ENCODE assay signal across 17 cellular contexts in genomic region chr14:61267336-61267735, GRCh38.
"Had no signal": no experiment of that assay in that cellular context is flagged by ENCODE, and none has a peak within 500 bp of the region (broad histone marks: within the 10 kb centered on the region; RNA-seq: fewer than 3 reads in every experiment).

No MANE protein-coding gene starts in this region.

- H3K27ac ChIP-seq: esophagus muscularis mucosa, foreskin keratinocyte, spleen, testis, upper lobe of left lung had no signal

- H3K9me3 ChIP-seq: esophagus muscularis mucosa, spleen, testis, upper lobe of left lung had no signal

- H3K36me3 ChIP-seq: esophagus muscularis mucosa, spleen, upper lobe of left lung had no signal

- H3K4me3 ChIP-seq: esophagus muscularis mucosa, lung, spleen, testis, upper lobe of left lung had no signal

- H3K27me3 ChIP-seq: testis, upper lobe of left lung had no signal

- DNase-seq: activated CD4-positive, alpha-beta T cell treated with anti-CD3 and anti-CD28 coated beads for 36 hours; activated CD4-positive, alpha-beta T cell treated with anti-CD3 and anti-CD28 coated beads, Interleukin-2, amount 50 U/mL, for 48 hours; amniotic stem cell; effector memory CD4-positive, alpha-beta T cell; glutamatergic neuron; hypothalamus; islet precursor cell; nephron progenitor cell; occipital lobe; retina; spleen; stimulated activated CD4-positive, alpha-beta T cell treated with anti-CD3 and anti-CD28 coated beads, Interleukin-4, amount 100 ng/mL, for 4 hours; testis; upper lobe of left lung had no signal
